Comparison of ENCODE assay signal across 8 cellular contexts in the genomic region with DNA sequence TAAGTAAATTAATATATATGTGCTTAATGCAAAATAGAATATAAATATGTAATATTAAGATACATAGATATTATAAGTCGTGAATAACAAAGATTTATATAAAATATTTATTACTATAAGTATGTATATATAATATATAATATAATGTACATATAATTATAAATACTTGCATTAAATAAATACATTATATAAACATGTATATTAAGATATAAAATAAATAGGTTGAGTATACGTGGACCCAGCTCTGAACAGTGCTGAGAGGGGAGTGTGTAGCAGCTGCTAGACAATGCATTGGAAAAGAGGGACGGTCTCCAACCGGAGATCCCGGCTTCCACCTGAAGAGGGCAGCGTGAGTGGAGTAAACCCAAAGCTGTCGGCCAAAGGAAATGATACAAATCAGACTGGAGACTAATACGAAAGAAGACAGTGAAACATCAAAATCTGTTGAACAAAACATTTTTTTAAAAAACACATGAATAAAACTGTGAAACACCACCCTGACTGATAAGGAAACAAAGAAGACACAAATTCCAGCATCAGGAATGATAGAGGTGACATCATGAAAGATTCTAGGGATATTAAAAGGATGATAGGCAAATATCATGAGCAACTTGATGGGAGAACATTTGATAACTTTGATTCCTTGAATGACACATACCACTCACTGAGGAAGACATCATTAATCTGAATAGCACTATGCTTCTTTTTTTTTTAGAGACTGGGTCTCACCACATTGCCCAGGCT.
A peak's percentile ranks its signal among the peaks of the same experiment; 100 is the strongest.
DNase-seq lines count a peak whose midpoint lies in the region; ATAC-seq and TF ChIP-seq lines count a peak whose summit lies in the region.

No MANE protein-coding gene starts in this region.

- TF ChIP-seq CTCF in activated B cell treated with CpG ODN at 0.5 μM for 24 hours (IDR thresholded peaks at IDR 0.05): no peak

- no peak overlapping the region for H3K27ac Mint-ChIP-seq in activated B cell treated with CpG ODN at 0.5 μM for 24 hours

- DNase-seq in SIG-M5 treated with dmso at 0.1 percent for 504 hours (lab: John Stamatoyannopoulos, UW; ENCODE audit: unreplicated experiment) (peak; percentile 30), SIG-M5 (lab: John Stamatoyannopoulos, UW) (no peak), NCI-H2196 treated with DMSO at 0.1 percent for 48 hours (lab: John Stamatoyannopoulos, UW; ENCODE audit: unreplicated experiment) (peak; percentile 22), activated B cell treated with CpG ODN at 0.5 μM for 24 hours (peak; percentile 51), cerebellar cortex (ENCODE audit: low spot score) (peak; percentile 74), left lobe of liver (ENCODE audit: low spot score) (no peak)
- peak in 2 of 3 experiments; percentile 50 to 77 for DNase-seq in stimulated activated CD4-positive, alpha-beta T cell treated with anti-CD3 and anti-CD28 coated beads, TNF-alpha, amount 100 ng/mL, for 24 hours (ENCODE audit: low read depth in 3 of 3)

- ATAC-seq in activated B cell treated with CpG ODN at 0.5 μM for 24 hours (ENCODE audit: low read depth): peak; percentile 89
- ATAC-seq in left lobe of liver: peak; percentile 94
- no peak for ATAC-seq in GM18520 (IDR thresholded peaks at IDR 0.05; ENCODE audit: unreplicated experiment)

- no peak overlapping the region for H3K4me3 Mint-ChIP-seq in activated B cell treated with CpG ODN at 0.5 μM for 24 hours

- CTCF ChIA-PET in activated B cell treated with CpG ODN at 0.5 μM for 24 hours (lab: Charles Lee): interaction anchor here (1.1 to 3.3 kb wide), 6 partner anchors 39 to 439 kb away, joined by 3 to 36 read pairs (median 4); no protein-coding TSS in a partner anchor

- POLR2A ChIA-PET in activated B cell treated with CpG ODN at 0.5 μM for 24 hours (lab: Charles Lee): interaction anchor here (0.7 kb wide), 1 partner anchor 58 kb away, joined by 3 read pairs; no protein-coding TSS in a partner anchor

- no peaks in the 10 kb centered on the region for H3K27me3 Mint-ChIP-seq in activated B cell treated with CpG ODN at 0.5 μM for 24 hours

- H3K9me3 Mint-ChIP-seq in activated B cell treated with CpG ODN at 0.5 μM for 24 hours: no peaks in the 10 kb centered on the region

- peaks cover 18% of the 10 kb centered on the region for H3K4me1 Mint-ChIP-seq in activated B cell treated with CpG ODN at 0.5 μM for 24 hours

- H3K36me3 Mint-ChIP-seq in activated B cell treated with CpG ODN at 0.5 μM for 24 hours (ENCODE audit: low read depth): peaks cover 27% of the 10 kb centered on the region

- intact Hi-C loops in activated B cell treated with CpG ODN at 0.5 μM for 24 hours (cut with micrococcal nuclease): loop anchor here (1.0 kb wide), 4 partner anchors 90 to 439 kb away; no protein-coding TSS in a partner anchor

Comparison
In these comparisons a context has a peak if more than half of its experiments do, and no peak if none do; other contexts are left out.
1. DNase-seq: peak in SIG-M5 treated with dmso at 0.1 percent for 504 hours (single experiment), NCI-H2196 treated with DMSO at 0.1 percent for 48 hours (single experiment), activated B cell treated with CpG ODN at 0.5 μM for 24 hours (single experiment), cerebellar cortex (single experiment) and stimulated activated CD4-positive, alpha-beta T cell treated with anti-CD3 and anti-CD28 coated beads, TNF-alpha, amount 100 ng/mL, for 24 hours (2 of 3); none in SIG-M5 (single experiment) and left lobe of liver (single experiment).